In the genomic region with DNA sequence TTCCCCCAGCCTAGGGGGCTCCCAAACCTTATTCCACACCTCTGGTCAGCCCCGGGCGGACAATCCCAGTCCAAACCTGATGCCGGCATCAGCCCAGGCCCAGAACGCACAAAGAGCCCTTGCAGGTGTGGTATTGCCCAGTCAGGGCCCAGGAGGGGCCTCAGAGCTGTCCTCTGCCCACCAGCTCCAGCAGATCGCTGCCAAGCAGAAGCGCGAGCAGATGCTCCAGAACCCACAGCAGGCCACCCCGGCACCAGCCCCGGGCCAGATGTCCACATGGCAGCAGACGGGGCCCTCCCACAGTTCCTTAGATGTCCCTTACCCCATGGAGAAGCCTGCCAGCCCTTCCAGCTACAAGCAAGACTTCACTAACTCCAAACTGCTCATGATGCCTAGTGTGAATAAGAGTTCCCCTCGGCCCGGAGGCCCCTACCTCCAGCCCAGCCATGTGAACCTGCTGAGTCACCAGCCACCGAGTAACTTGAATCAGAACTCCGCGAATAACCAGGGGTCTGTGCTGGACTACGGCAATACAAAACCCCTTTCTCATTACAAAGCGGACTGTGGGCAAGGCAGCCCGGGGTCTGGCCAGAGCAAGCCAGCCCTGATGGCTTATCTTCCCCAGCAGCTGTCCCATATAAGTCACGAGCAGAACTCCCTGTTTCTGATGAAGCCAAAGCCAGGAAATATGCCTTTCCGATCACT, we compare ENCODE assay signal across 10 cellular contexts. TPM values are rescaled to one million over a fixed set of nuclear protein-coding genes. Genes with fewer than 3 reads are reported as not detected.
A peak's percentile ranks its signal among the peaks of the same experiment; 100 is the strongest.
DNase-seq lines count a peak whose midpoint lies in the region; ATAC-seq, FAIRE-seq and TF ChIP-seq lines count a peak whose summit lies in the region.
"Had no signal": no experiment of that assay in that cellular context is flagged by ENCODE, and none has a peak within 500 bp of the region (broad histone marks: within the 10 kb centered on the region; RNA-seq: fewer than 3 reads in every experiment).

No MANE protein-coding gene starts in this region.

- FAIRE-seq in K562 (lab: Jason Lieb, UNC): peak; percentile 26
- FAIRE-seq: GM18507 had no signal

- TF ChIP-seq POLR2A in K562 (conservative IDR thresholded peaks at IDR 0.05) (no peak), tibial nerve (IDR thresholded peaks at IDR 0.05) (no peak)

- peak overlapping the region; percentile 46 for H3K4me2 ChIP-seq in K562 (ENCODE audit: insufficient read depth, low read length)

- H3K9me1 ChIP-seq in K562 (ENCODE audit: control insufficient read depth, insufficient read depth, low read length): peaks cover 14% of the 10 kb centered on the region

- peaks cover 41% of the 10 kb centered on the region for H4K20me1 ChIP-seq in K562 (replicated peaks; ENCODE audit: control insufficient read depth, insufficient read depth, low read length)

- no TSS peak for BruUV-seq in K562 (replicated peaks; lab: Mats Ljungman, UMichigan)

- WGBS in K562 (ENCODE audit: insufficient coverage, low coverage, missing lambda C conversion rate): 43% methylated on average over 17 of the region's 20 CpGs
- WGBS in tibial nerve, 2 donors: 67 to 83% methylated on average over 15 to 20 of the region's 20 CpGs

- TF ChIP-seq CTCF in K562 (IDR thresholded peaks at IDR 0.05 in 2 of 3, conservative IDR thresholded peaks at IDR 0.05 in 1 of 3; ENCODE audit: insufficient read depth in 2 of 3, low read depth in 1 of 3, low read length in 3 of 3) (no peak), tibial nerve (IDR thresholded peaks at IDR 0.05) (no peak)

- peak overlapping the region; percentile 69 for H3K27ac ChIP-seq in K562 (ENCODE audit: extremely low read depth, low read depth, low read length)
- peak overlapping the region; percentile 30 for H3K27ac ChIP-seq in layer of hippocampus (ENCODE audit: low read depth, low read length)
- H3K27ac ChIP-seq in tibial nerve: peak overlapping the region in 3 of 4 donors; percentile 20 to 79 (median 20)
- H3K27ac ChIP-seq: ovary had no signal

- H2AFZ ChIP-seq in K562 (ENCODE audit: low read depth, low read length): 0 out of 2 replicates have a peak overlapping the region, but pooled peaks have one; percentile 17

- no peak for DNase-seq in activated naive CD4-positive, alpha-beta T cell treated with anti-CD3 and anti-CD28 coated beads, Interleukin-2, amount 50 U/mL, for 72 hours (ENCODE audit: low spot score in 2 of 2)
- no peak for DNase-seq in activated naive CD4-positive, alpha-beta T cell treated with anti-CD3 and anti-CD28 coated beads, Interleukin-2, amount 50 U/mL, for 16 hours
- peak; percentile 29 to 73 (median 46) for DNase-seq in K562 (ENCODE audit: extremely low read depth in 1 of 4, low spot score in 3 of 4)
- no peak for DNase-seq in tibial nerve (ENCODE audit: low spot score in 2 of 2)
- DNase-seq in cerebellar cortex (ENCODE audit: low spot score): no peak
- no peak for DNase-seq in activated naive CD4-positive, alpha-beta T cell treated with Interleukin-2 at 50 U/mL for 16 hours
- DNase-seq: ovary had no signal

- CTCF ChIA-PET in K562 (lab: Yijun Ruan, JAX; ENCODE audit: low intra/inter-chr PET ratio): interaction anchor here (0.6 kb wide), 1 partner anchor 42 kb away, joined by 3 read pairs; no protein-coding TSS in a partner anchor

- H3K9me3 ChIP-seq in K562 (replicated peaks; ENCODE audit: control insufficient read depth, insufficient read depth, low read depth, low read length): no peaks in the 10 kb centered on the region
- no peaks in the 10 kb centered on the region for H3K9me3 ChIP-seq in tibial nerve
- H3K9me3 ChIP-seq: ovary had no signal

- no peak for ATAC-seq in activated naive CD4-positive, alpha-beta T cell treated with anti-CD3 and anti-CD28 coated beads, Interleukin-2, amount 50 U/mL, for 72 hours
- ATAC-seq in K562: peak; percentile 59
- no peak for ATAC-seq in HG03196 (IDR thresholded peaks at IDR 0.05; ENCODE audit: unreplicated experiment)

- peaks cover 65% of the 10 kb centered on the region for H3K79me2 ChIP-seq in K562 (ENCODE audit: control insufficient read depth, insufficient read depth, low read length)

- H3K27me3 ChIP-seq in K562 (ENCODE audit: control insufficient read depth in 2 of 2, insufficient read depth in 2 of 2, low read length in 2 of 2) (no peaks in the 10 kb centered on the region), layer of hippocampus (ENCODE audit: control insufficient read depth, insufficient read depth, low read length) (no peaks in the 10 kb centered on the region), tibial nerve (no peaks in the 10 kb centered on the region)
- H3K27me3 ChIP-seq: ovary had no signal

- in situ Hi-C loops in K562 (cut with MboI): no loop called here

- peaks cover 0 to 12% of the 10 kb centered on the region in 2 donors for H3K36me3 Mint-ChIP-seq in activated naive CD4-positive, alpha-beta T cell treated with anti-CD3 and anti-CD28 coated beads, Interleukin-2, amount 50 U/mL, for 72 hours

- TF ChIP-seq EP300 in K562 (IDR thresholded peaks at IDR 0.05; ENCODE audit: low read length) (0 out of 2 replicates have a peak, but pooled peaks have one; percentile 14), tibial nerve (IDR thresholded peaks at IDR 0.05) (no peak)

- POLR2A ChIA-PET in K562 (lab: Yijun Ruan, JAX): interaction anchor here (1.0 to 2.8 kb wide), 4 partner anchors 11 to 55 kb away, joined by 3 to 8 read pairs (median 4); a partner anchor contains a TSS

- intact Hi-C loops in K562 (cut with micrococcal nuclease): loop anchor here (5.0 kb wide), 1 partner anchor 41 kb away; a partner anchor contains a TSS

- H3K27ac Mint-ChIP-seq in activated naive CD4-positive, alpha-beta T cell treated with anti-CD3 and anti-CD28 coated beads, Interleukin-2, amount 50 U/mL, for 72 hours: peak overlapping the region; percentile 64 to 68

- peaks cover 66% of the 10 kb centered on the region for H3K36me3 ChIP-seq in K562 (ENCODE audit: control insufficient read depth, insufficient read depth, low read length)
- H3K36me3 ChIP-seq in tibial nerve: peaks cover 4 to 45% (median 12%) of the 10 kb centered on the region in 3 donors
- H3K36me3 ChIP-seq: ovary had no signal

- peak overlapping the region; percentile 36 to 72 for H3K9ac ChIP-seq in K562 (ENCODE audit: insufficient read depth in 1 of 2, low read depth in 2 of 2, low read length in 2 of 2)

- H3K9me3 Mint-ChIP-seq in activated naive CD4-positive, alpha-beta T cell treated with anti-CD3 and anti-CD28 coated beads, Interleukin-2, amount 50 U/mL, for 72 hours: no peaks in the 10 kb centered on the region

- H3K4me1 ChIP-seq in K562 (replicated peaks in 1 of 2; ENCODE audit: control insufficient read depth in 2 of 2, insufficient read depth in 2 of 2, low read length in 2 of 2) (peaks cover 30 to 42% of the 10 kb centered on the region in 2 experiments), tibial nerve (peaks cover 6 to 57% (median 42%) of the 10 kb centered on the region in 4 donors)

- TF ChIP-seq RAD21 in K562 (CRISPR knock-in tag; conservative IDR thresholded peaks at IDR 0.05 in 1 of 2, IDR thresholded peaks at IDR 0.05 in 1 of 2): no peak

- H3K4me3 ChIP-seq in K562: no peak overlapping the region
- no peak overlapping the region for H3K4me3 ChIP-seq in tibial nerve
- H3K4me3 ChIP-seq: ovary had no signal

RNA-seq across cellular contexts. Expression of a gene that starts 27.6 kb away (rescaled TPM):
- total RNA-seq in activated naive CD4-positive, alpha-beta T cell treated with anti-CD3 and anti-CD28 coated beads, Interleukin-2, amount 50 U/mL, for 72 hours: 1 to 10 TPM in 1 of 2 donors, under 1 TPM in 1; 0.52 to 1.1 TPM
- total RNA-seq in K562 (2011; cell fraction: chromatin; rRNA removed; ENCODE audit: low replicate concordance): 0.90 TPM in 1 of 2 replicates, not detected in the other
- 0.83 and 1.1 TPM in 2 replicates for total RNA-seq in K562 (2011; cell fraction: nucleolus; rRNA removed)
- total RNA-seq in K562 (2011; cell fraction: nucleoplasm; rRNA removed): not detected in 2 replicates
- total RNA-seq in K562 (2014; rRNA removed) (0.77 TPM in 1 of 2 replicates, not detected in the other), K562 (2014; rRNA removed; fragmentation: Illumina TruSeq; extraction: Trizol) (not detected in 2 replicates), K562 (2015; rRNA removed; fragmentation: Illumina TruSeq; extraction: Trizol) (not detected in 2 replicates), K562 (2021) (0.51 and 0.75 TPM in 2 replicates), tibial nerve (10 to 100 TPM in 2 of 4 donors, 1 to 10 TPM in 2; 7.6 to 38.6 (median 18.4) TPM)
- polyA plus RNA-seq in K562 (2011; rRNA removed) (not detected in 2 replicates), K562 (2014; fragmentation: Illumina TruSeq; extraction: Trizol) (not detected in 2 replicates), K562 (2014; fragmentation: Nextera tagmentation; extraction: Ambion mirVana) (not detected), K562 (2014; rRNA removed) (0.17 TPM in 1 of 2 replicates, not detected in the other)
- polyA plus RNA-seq in K562 (2011; cell fraction: cytosol; rRNA removed): not detected in 2 replicates
- polyA plus RNA-seq in K562 (2011; cell fraction: nucleus; rRNA removed): 0.65 and 0.75 TPM in 2 replicates
- polyA plus RNA-seq in K562 (2012): 0.47 TPM in 1 of 2 replicates, not detected in the other
- not detected in 2 replicates for polyA minus RNA-seq in K562 (2011; rRNA and poly(A)+ RNA removed)
- not detected in 2 replicates for polyA minus RNA-seq in K562 (2011; cell fraction: cytosol; rRNA and poly(A)+ RNA removed)
- polyA minus RNA-seq in K562 (2011; cell fraction: nucleus; rRNA and poly(A)+ RNA removed): not detected in 2 replicates

RNA-seq across cellular contexts. Expression of a gene that starts 33.6 kb away (rescaled TPM):
- total RNA-seq in activated naive CD4-positive, alpha-beta T cell treated with anti-CD3 and anti-CD28 coated beads, Interleukin-2, amount 50 U/mL, for 72 hours: 10 to 100 TPM; 25.3 to 29.6 TPM
- 22.0 and 30.3 TPM in 2 replicates for total RNA-seq in K562 (2011; cell fraction: chromatin; rRNA removed; ENCODE audit: low replicate concordance)
- total RNA-seq in K562 (2011; cell fraction: nucleolus; rRNA removed): 14.2 and 15.8 TPM in 2 replicates
- 18.6 and 22.0 TPM in 2 replicates for total RNA-seq in K562 (2011; cell fraction: nucleoplasm; rRNA removed)
- 7.0 and 9.4 TPM in 2 replicates for total RNA-seq in K562 (2014; rRNA removed)
- total RNA-seq in K562 (2014; rRNA removed; fragmentation: Illumina TruSeq; extraction: Trizol): 4.8 and 4.9 TPM in 2 replicates
- 7.0 and 7.5 TPM in 2 replicates for total RNA-seq in K562 (2015; rRNA removed; fragmentation: Illumina TruSeq; extraction: Trizol)
- 16.1 and 18.4 TPM in 2 replicates for total RNA-seq in K562 (2021)
- 4.3 and 8.2 TPM in 2 replicates for polyA plus RNA-seq in K562 (2011; rRNA removed)
- 5.1 and 5.6 TPM in 2 replicates for polyA plus RNA-seq in K562 (2011; cell fraction: cytosol; rRNA removed)
- polyA plus RNA-seq in K562 (2011; cell fraction: nucleus; rRNA removed): 11.5 and 16.9 TPM in 2 replicates
- 10.7 and 12.1 TPM in 2 replicates for polyA plus RNA-seq in K562 (2012)
- polyA plus RNA-seq in K562 (2014; fragmentation: Illumina TruSeq; extraction: Trizol): 12.7 and 13.4 TPM in 2 replicates
- polyA plus RNA-seq in K562 (2014; fragmentation: Nextera tagmentation; extraction: Ambion mirVana): under 1 TPM; 0.32 to 0.45 TPM
- 10.1 and 10.6 TPM in 2 replicates for polyA plus RNA-seq in K562 (2014; rRNA removed)
- 3.5 and 4.2 TPM in 2 replicates for polyA minus RNA-seq in K562 (2011; rRNA and poly(A)+ RNA removed)
- polyA minus RNA-seq in K562 (2011; cell fraction: cytosol; rRNA and poly(A)+ RNA removed): 11.2 and 12.8 TPM in 2 replicates
- 6.6 and 7.6 TPM in 2 replicates for polyA minus RNA-seq in K562 (2011; cell fraction: nucleus; rRNA and poly(A)+ RNA removed)
- total RNA-seq in tibial nerve: 10 to 100 TPM; 27.0 to 38.1 (median 31.9) TPM

RNA-seq across cellular contexts. Expression of a gene that starts 40.5 kb away (rescaled TPM):
- total RNA-seq in activated naive CD4-positive, alpha-beta T cell treated with anti-CD3 and anti-CD28 coated beads, Interleukin-2, amount 50 U/mL, for 72 hours: 10 to 100 TPM; 23.7 to 87.6 TPM
- 133 and 442 TPM in 2 replicates for total RNA-seq in K562 (2011; cell fraction: chromatin; rRNA removed; ENCODE audit: low replicate concordance)
- 330 and 396 TPM in 2 replicates for total RNA-seq in K562 (2011; cell fraction: nucleolus; rRNA removed)
- total RNA-seq in K562 (2011; cell fraction: nucleoplasm; rRNA removed): 200 and 206 TPM in 2 replicates
- total RNA-seq in K562 (2014; rRNA removed): 75.4 and 97.9 TPM in 2 replicates
- total RNA-seq in K562 (2014; rRNA removed; fragmentation: Illumina TruSeq; extraction: Trizol): 53.9 and 64.8 TPM in 2 replicates
- 62.2 and 64.4 TPM in 2 replicates for total RNA-seq in K562 (2015; rRNA removed; fragmentation: Illumina TruSeq; extraction: Trizol)
- 120 and 133 TPM in 2 replicates for total RNA-seq in K562 (2021)
- polyA plus RNA-seq in K562 (2011; rRNA removed): 77.2 and 79.8 TPM in 2 replicates
- 88.2 and 150 TPM in 2 replicates for polyA plus RNA-seq in K562 (2011; cell fraction: cytosol; rRNA removed)
- polyA plus RNA-seq in K562 (2011; cell fraction: nucleus; rRNA removed): 249 and 384 TPM in 2 replicates
- 107 and 152 TPM in 2 replicates for polyA plus RNA-seq in K562 (2012)
- 80.2 and 90.3 TPM in 2 replicates for polyA plus RNA-seq in K562 (2014; fragmentation: Illumina TruSeq; extraction: Trizol)
- under 1 TPM; 0.34 to 0.37 TPM for polyA plus RNA-seq in K562 (2014; fragmentation: Nextera tagmentation; extraction: Ambion mirVana)
- 75.9 and 88.5 TPM in 2 replicates for polyA plus RNA-seq in K562 (2014; rRNA removed)
- 44.9 and 70.3 TPM in 2 replicates for polyA minus RNA-seq in K562 (2011; rRNA and poly(A)+ RNA removed)
- polyA minus RNA-seq in K562 (2011; cell fraction: cytosol; rRNA and poly(A)+ RNA removed): 77.2 and 90.7 TPM in 2 replicates
- 113 and 122 TPM in 2 replicates for polyA minus RNA-seq in K562 (2011; cell fraction: nucleus; rRNA and poly(A)+ RNA removed)
- 100 to 1,000 TPM in 1 of 4 donors, 10 to 100 TPM in 3; 52.7 to 153 (median 91.0) TPM for total RNA-seq in tibial nerve

RNA-seq across cellular contexts. Expression of a gene that starts 54.5 kb away (rescaled TPM):
- total RNA-seq in activated naive CD4-positive, alpha-beta T cell treated with anti-CD3 and anti-CD28 coated beads, Interleukin-2, amount 50 U/mL, for 72 hours: 100 to 1,000 TPM; 120 to 163 TPM
- total RNA-seq in K562 (2011; cell fraction: chromatin; rRNA removed; ENCODE audit: low replicate concordance): 89.8 and 300 TPM in 2 replicates
- 389 and 414 TPM in 2 replicates for total RNA-seq in K562 (2011; cell fraction: nucleolus; rRNA removed)
- 172 and 183 TPM in 2 replicates for total RNA-seq in K562 (2011; cell fraction: nucleoplasm; rRNA removed)
- total RNA-seq in K562 (2014; rRNA removed) (148 and 236 TPM in 2 replicates), K562 (2014; rRNA removed; fragmentation: Illumina TruSeq; extraction: Trizol) (32.0 and 37.6 TPM in 2 replicates), K562 (2015; rRNA removed; fragmentation: Illumina TruSeq; extraction: Trizol) (107 and 109 TPM in 2 replicates), K562 (2021) (148 and 151 TPM in 2 replicates), tibial nerve (100 to 1,000 TPM; 408 to 463 (median 452) TPM)
- polyA plus RNA-seq in K562 (2011; rRNA removed) (44.8 and 45.2 TPM in 2 replicates), K562 (2014; fragmentation: Illumina TruSeq; extraction: Trizol) (75.0 and 79.8 TPM in 2 replicates), K562 (2014; fragmentation: Nextera tagmentation; extraction: Ambion mirVana) (1 to 10 TPM; 5.6 to 8.2 TPM), K562 (2014; rRNA removed) (64.0 and 70.7 TPM in 2 replicates)
- polyA plus RNA-seq in K562 (2011; cell fraction: cytosol; rRNA removed): 47.2 and 77.9 TPM in 2 replicates
- polyA plus RNA-seq in K562 (2011; cell fraction: nucleus; rRNA removed): 132 and 257 TPM in 2 replicates
- polyA plus RNA-seq in K562 (2012): 159 and 567 TPM in 2 replicates
- 25.0 and 34.0 TPM in 2 replicates for polyA minus RNA-seq in K562 (2011; rRNA and poly(A)+ RNA removed)
- polyA minus RNA-seq in K562 (2011; cell fraction: cytosol; rRNA and poly(A)+ RNA removed): 82.1 and 107 TPM in 2 replicates
- polyA minus RNA-seq in K562 (2011; cell fraction: nucleus; rRNA and poly(A)+ RNA removed): 184 and 191 TPM in 2 replicates

Comparison
In these comparisons a context has a peak if more than half of its experiments do, and no peak if none do; other contexts are left out.
1. DNase-seq: peak in K562 (4 of 4); none in activated naive CD4-positive, alpha-beta T cell treated with anti-CD3 and anti-CD28 coated beads, Interleukin-2, amount 50 U/mL, for 72 hours (0 of 2), activated naive CD4-positive, alpha-beta T cell treated with anti-CD3 and anti-CD28 coated beads, Interleukin-2, amount 50 U/mL, for 16 hours (single experiment), tibial nerve (0 of 2), cerebellar cortex (single experiment) and activated naive CD4-positive, alpha-beta T cell treated with Interleukin-2 at 50 U/mL for 16 hours (single experiment).
2. RNA of a gene that starts 27.6 kb away (total RNA-seq): 7.6 to 38.6 TPM in tibial nerve; 0.52 to 1.1 TPM in activated naive CD4-positive, alpha-beta T cell treated with anti-CD3 and anti-CD28 coated beads, Interleukin-2, amount 50 U/mL, for 72 hours and 0.51 to 1.1 TPM in K562; every median in the first group is over 4 times any median in the second.
3. Peak in every context shown above with its lines, with median percentiles within 50 percentile points of each other: H3K27ac ChIP-seq.